1 cellular context compared by ENCODE assay signal in the genomic region with DNA sequence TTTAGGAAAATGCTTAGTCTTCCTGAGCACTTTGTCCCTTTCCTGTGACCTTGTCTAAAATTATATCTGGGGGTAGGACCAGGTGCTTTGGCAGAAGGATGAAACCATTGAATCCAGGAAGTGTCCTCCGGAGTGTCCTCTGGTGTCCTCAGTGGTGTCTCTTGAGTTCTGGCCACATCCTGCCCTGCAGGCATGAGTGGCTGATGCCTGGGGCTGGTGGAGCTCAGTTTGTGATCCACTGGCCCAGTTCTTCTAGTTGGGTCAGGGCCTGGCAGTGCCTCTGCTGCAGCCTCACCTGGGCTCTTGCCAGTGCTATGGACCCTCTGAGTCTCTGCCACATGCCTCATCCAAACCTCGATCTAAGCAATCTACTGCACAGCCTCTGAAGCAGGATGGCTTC.
TF ChIP-seq lines count a peak whose summit lies in the region.

No MANE protein-coding gene starts in this region.

TF ChIP-seq in GM23338, 12 proteins besides CTCF, POLR2A, EP300 and RAD21:
- no peak for TF ChIP-seq NANOG (IDR thresholded peaks at IDR 0.05; ENCODE audit: borderline replicate concordance)
- TF ChIP-seq, protein P1, sequence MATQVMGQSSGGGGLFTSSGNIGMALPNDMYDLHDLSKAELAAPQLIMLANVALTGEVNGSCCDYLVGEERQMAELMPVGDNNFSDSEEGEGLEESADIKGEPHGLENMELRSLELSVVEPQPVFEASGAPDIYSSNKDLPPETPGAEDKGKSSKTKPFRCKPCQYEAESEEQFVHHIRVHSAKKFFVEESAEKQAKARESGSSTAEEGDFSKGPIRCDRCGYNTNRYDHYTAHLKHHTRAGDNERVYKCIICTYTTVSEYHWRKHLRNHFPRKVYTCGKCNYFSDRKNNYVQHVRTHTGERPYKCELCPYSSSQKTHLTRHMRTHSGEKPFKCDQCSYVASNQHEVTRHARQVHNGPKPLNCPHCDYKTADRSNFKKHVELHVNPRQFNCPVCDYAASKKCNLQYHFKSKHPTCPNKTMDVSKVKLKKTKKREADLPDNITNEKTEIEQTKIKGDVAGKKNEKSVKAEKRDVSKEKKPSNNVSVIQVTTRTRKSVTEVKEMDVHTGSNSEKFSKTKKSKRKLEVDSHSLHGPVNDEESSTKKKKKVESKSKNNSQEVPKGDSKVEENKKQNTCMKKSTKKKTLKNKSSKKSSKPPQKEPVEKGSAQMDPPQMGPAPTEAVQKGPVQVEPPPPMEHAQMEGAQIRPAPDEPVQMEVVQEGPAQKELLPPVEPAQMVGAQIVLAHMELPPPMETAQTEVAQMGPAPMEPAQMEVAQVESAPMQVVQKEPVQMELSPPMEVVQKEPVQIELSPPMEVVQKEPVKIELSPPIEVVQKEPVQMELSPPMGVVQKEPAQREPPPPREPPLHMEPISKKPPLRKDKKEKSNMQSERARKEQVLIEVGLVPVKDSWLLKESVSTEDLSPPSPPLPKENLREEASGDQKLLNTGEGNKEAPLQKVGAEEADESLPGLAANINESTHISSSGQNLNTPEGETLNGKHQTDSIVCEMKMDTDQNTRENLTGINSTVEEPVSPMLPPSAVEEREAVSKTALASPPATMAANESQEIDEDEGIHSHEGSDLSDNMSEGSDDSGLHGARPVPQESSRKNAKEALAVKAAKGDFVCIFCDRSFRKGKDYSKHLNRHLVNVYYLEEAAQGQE (IDR thresholded peaks at IDR 0.05; ENCODE audit: unreplicated experiment), result no peak
- no peak for TF ChIP-seq ZNF462 (CRISPR knock-in tag; IDR thresholded peaks at IDR 0.05)
- TF ChIP-seq POLR2AphosphoS5 (IDR thresholded peaks at IDR 0.05; ENCODE audit: low read depth), result no peak
- TF ChIP-seq EZH2phosphoT487 (IDR thresholded peaks at IDR 0.05; ENCODE audit: unreplicated experiment), result no peak
- no peak for TF ChIP-seq EZH2 (IDR thresholded peaks at IDR 0.05; ENCODE audit: low read depth, unreplicated experiment)
- no peak for TF ChIP-seq ETS1 (IDR thresholded peaks at IDR 0.05)
- no peak for TF ChIP-seq ZNF114 (CRISPR knock-in tag; IDR thresholded peaks at IDR 0.05)
- no peak for TF ChIP-seq ZNF331 (CRISPR knock-in tag; IDR thresholded peaks at IDR 0.05; ENCODE audit: low read depth)
- no peak for TF ChIP-seq CREB1 (CRISPR knock-in tag; IDR thresholded peaks at IDR 0.05; ENCODE audit: low read depth)
- no peak for TF ChIP-seq STAT1 (IDR thresholded peaks at IDR 0.05; ENCODE audit: unreplicated experiment)
- TF ChIP-seq JUNB (IDR thresholded peaks at IDR 0.05; ENCODE audit: unreplicated experiment), result no peak
TF ChIP-seq in GM23338: peak in this region for 0.
